8 cellular contexts compared by ENCODE assay signal in genomic region chr19:6740589-6741348, GRCh38. TPM values are rescaled to one million over a fixed set of nuclear protein-coding genes. Genes with fewer than 3 reads are reported as not detected.
DNase-seq lines count a peak whose midpoint lies in the region; ATAC-seq, FAIRE-seq and TF ChIP-seq lines count a peak whose summit lies in the region.

No MANE protein-coding gene starts in this region.

- H3K4me1 ChIP-seq in kidney (ENCODE audit: control insufficient read depth in 1 of 2, insufficient read depth in 1 of 2, low read depth in 1 of 2, low read length in 2 of 2): peaks cover 31 to 36% of the 10 kb centered on the region in 2 donors

- H3K9me3 ChIP-seq in kidney (ENCODE audit: control insufficient read depth in 1 of 2, low read length in 2 of 2): no peaks in the 10 kb centered on the region

- FAIRE-seq in kidney (lab: Jason Lieb, UNC) (no peak), D721Med (lab: Jason Lieb, UNC) (no peak)

- H3K36me3 ChIP-seq in brain microvascular endothelial cell (replicated peaks) (peaks cover 15% of the 10 kb centered on the region), kidney (ENCODE audit: control insufficient read depth in 1 of 2, insufficient read depth in 2 of 2, low read length in 2 of 2) (peaks cover 3 to 13% of the 10 kb centered on the region in 2 donors)

- no peak for ATAC-seq in stimulated activated naive CD8-positive, alpha-beta T cell treated with anti-CD3 and anti-CD28 coated beads, Interleukin-15, Interleukin-2, amounts not matched to agents 100 U/mL and 50 U/mL, for 24 hours
- ATAC-seq in HG03520 (IDR thresholded peaks at IDR 0.05; ENCODE audit: unreplicated experiment): no peak

- intact Hi-C loops in kidney (cut with DNase I): no loop called here

- no peak for TF ChIP-seq CTCF in GM12875 (IDR thresholded peaks at IDR 0.05; ENCODE audit: borderline replicate concordance, insufficient read depth, low read depth, low read length)
- TF ChIP-seq CTCF in brain microvascular endothelial cell (IDR thresholded peaks at IDR 0.05; ENCODE audit: low read depth, low read length, missing control alignments): no peak
- TF ChIP-seq CTCF in kidney (IDR thresholded peaks at IDR 0.05; ENCODE audit: borderline replicate concordance, extremely low read depth, insufficient read depth): no peak
- TF ChIP-seq CTCF in D721Med (IDR thresholded peaks at IDR 0.05; ENCODE audit: insufficient read depth, missing control alignments): no peak

- H3K9ac ChIP-seq in kidney (ENCODE audit: low read length in 2 of 2): peak overlapping the region; percentile 81 to 95

- H3K27me3 ChIP-seq in brain microvascular endothelial cell (replicated peaks): no peaks in the 10 kb centered on the region

- DNase-seq in NCI-H82 treated with DMSO at 0.1 percent for 48 hours (lab: John Stamatoyannopoulos, UW; ENCODE audit: unreplicated experiment) (peak; percentile 8), brain microvascular endothelial cell (no peak), kidney (peak; percentile 90), D721Med (ENCODE audit: insufficient read length, low spot score) (no peak), G401 (ENCODE audit: low spot score) (no peak)
- peak; percentile 47 for DNase-seq in stimulated activated naive CD8-positive, alpha-beta T cell treated with anti-CD3 and anti-CD28 coated beads, Interleukin-15, Interleukin-2, amounts not matched to agents 100 U/mL and 50 U/mL, for 24 hours

- H3K27ac ChIP-seq in brain microvascular endothelial cell (no peak overlapping the region), kidney (ENCODE audit: low read depth in 2 of 2, low read length in 2 of 2) (peak overlapping the region; percentile 88 to 91)

- peak overlapping the region; percentile 82 for H3K4me3 ChIP-seq in GM12875 (ENCODE audit: low read depth, low read length)
- peak overlapping the region; percentile 85 for H3K4me3 ChIP-seq in brain microvascular endothelial cell (ENCODE audit: low read depth, low read length)
- H3K4me3 ChIP-seq in kidney (ENCODE audit: low read length in 2 of 2): peak overlapping the region; percentile 72 to 82

- in situ Hi-C loops in brain microvascular endothelial cell (cut with HindIII; ENCODE audit: low pct_ligation_motif_present, low sequenced_read_pairs): no loop called here
- in situ Hi-C loops in G401 (cut with HindIII; ENCODE audit: low sequenced_read_pairs): no loop called here

RNA-seq across cellular contexts. Expression of gene TRIP10, which starts 1.3 kb away (rescaled TPM):
- 92.9 TPM for total RNA-seq in kidney
- polyA plus RNA-seq in kidney (ENCODE audit: insufficient read depth, low read depth, low replicate concordance): 57.5 TPM
- total RNA-seq in G401 (2014; rRNA removed; shearing (Covaris generic)): 74.8 and 108 TPM in 2 replicates

RNA-seq across cellular contexts. Expression of gene GPR108, which starts 3.4 kb away (rescaled TPM):
- 113 TPM for total RNA-seq in kidney
- 144 TPM for polyA plus RNA-seq in kidney (ENCODE audit: insufficient read depth, low read depth, low replicate concordance)
- 27.5 and 34.7 TPM in 2 replicates for total RNA-seq in G401 (2014; rRNA removed; shearing (Covaris generic))

RNA-seq across cellular contexts. Expression of gene C3, which starts 20.3 kb away (rescaled TPM):
- total RNA-seq in kidney: 3,831 TPM
- 452 TPM for polyA plus RNA-seq in kidney (ENCODE audit: insufficient read depth, low read depth, low replicate concordance)
- 2.1 and 2.3 TPM in 2 replicates for total RNA-seq in G401 (2014; rRNA removed; shearing (Covaris generic))

RNA-seq across cellular contexts. Expression of gene SH2D3A, which starts 26.5 kb away (rescaled TPM):
- total RNA-seq in kidney: 35.4 TPM
- 12.5 TPM for polyA plus RNA-seq in kidney (ENCODE audit: insufficient read depth, low read depth, low replicate concordance)
- total RNA-seq in G401 (2014; rRNA removed; shearing (Covaris generic)): 12.2 and 16.1 TPM in 2 replicates

RNA-seq across cellular contexts. Expression of gene VAV1, which starts 31.7 kb away (rescaled TPM):
- 15.5 TPM for total RNA-seq in kidney
- 0.90 TPM for polyA plus RNA-seq in kidney (ENCODE audit: insufficient read depth, low read depth, low replicate concordance)
- not detected in 2 replicates for total RNA-seq in G401 (2014; rRNA removed; shearing (Covaris generic))

Comparison
In these comparisons a context has a peak if more than half of its experiments do, and no peak if none do; other contexts are left out.
1. DNase-seq: peak in NCI-H82 treated with DMSO at 0.1 percent for 48 hours (single experiment), kidney (single experiment) and stimulated activated naive CD8-positive, alpha-beta T cell treated with anti-CD3 and anti-CD28 coated beads, Interleukin-15, Interleukin-2, amounts not matched to agents 100 U/mL and 50 U/mL, for 24 hours (single experiment); none in brain microvascular endothelial cell (single experiment), D721Med (single experiment) and G401 (single experiment).
2. RNA of gene C3, which starts 20.3 kb away (total RNA-seq): 3,831 TPM in kidney (single experiment); 2.1 to 2.3 TPM in G401; every median in the first group is over 1,000 times any median in the second.
3. Peak in every context shown above with its lines, with median percentiles within 50 percentile points of each other: H3K4me3 ChIP-seq.